ENCODE assay signal across 17 cellular contexts in the genomic region with DNA sequence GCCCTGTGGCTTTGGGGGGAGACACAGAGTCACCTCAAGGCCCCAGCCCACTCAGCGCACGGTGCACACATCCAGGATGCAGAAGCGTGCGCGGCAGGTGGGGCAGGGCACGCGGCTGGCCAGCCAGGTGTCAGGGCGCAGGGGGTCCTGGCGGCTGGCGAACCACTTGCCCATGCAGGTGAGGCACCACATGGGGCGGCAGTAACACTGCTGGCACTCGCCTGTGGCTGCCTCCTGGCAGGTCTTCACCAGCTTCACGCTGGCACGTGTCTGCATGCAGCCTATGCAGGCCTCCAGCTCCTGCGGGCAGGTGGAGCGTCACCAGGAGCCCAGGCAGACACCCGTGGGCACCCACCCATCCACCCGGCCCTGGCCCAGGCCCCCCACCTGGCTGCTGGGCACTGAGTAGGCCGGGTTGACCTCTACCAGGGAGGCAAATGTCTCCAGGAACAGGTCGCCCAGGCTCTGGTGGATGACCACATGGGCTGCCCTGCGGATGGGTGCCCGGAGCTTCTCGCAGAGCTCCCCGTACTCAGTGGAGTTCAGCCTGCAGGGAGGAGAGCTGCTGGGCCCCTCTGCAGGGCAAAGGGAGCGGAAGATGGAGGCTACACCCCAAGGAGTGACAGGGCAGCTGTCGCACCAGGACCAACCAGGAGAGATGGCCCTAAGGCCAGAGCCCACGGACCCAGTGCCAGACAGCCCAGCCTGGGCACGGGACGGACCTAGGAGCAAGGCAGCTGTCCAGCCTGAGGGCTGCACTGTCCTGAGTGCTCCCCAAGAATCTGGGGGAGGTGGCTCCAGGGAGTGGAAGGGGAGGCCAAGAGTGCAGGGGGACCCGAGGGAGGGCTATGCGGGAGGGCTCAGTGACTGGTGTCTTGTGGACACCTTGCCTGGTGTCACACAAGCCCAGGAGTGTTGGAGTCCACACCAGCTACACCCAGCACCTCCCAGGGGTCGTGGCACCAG. TPM values are rescaled to one million over a fixed set of nuclear protein-coding genes. Genes with fewer than 3 reads are reported as not detected.
DNase-seq lines count a peak whose midpoint lies in the region; ATAC-seq, FAIRE-seq and TF ChIP-seq lines count a peak whose summit lies in the region.
"Had no signal": no experiment of that assay in that cellular context is flagged by ENCODE, and none has a peak within 500 bp of the region (broad histone marks: within the 10 kb centered on the region; RNA-seq: fewer than 3 reads in every experiment).

No MANE protein-coding gene starts in this region.

- FAIRE-seq in kidney (lab: Jason Lieb, UNC): no peak
- FAIRE-seq: bronchial epithelial cell had no signal

- no peak for TF ChIP-seq EP300 in esophagus muscularis mucosa (IDR thresholded peaks at IDR 0.05)

- H3K27ac ChIP-seq in right cardiac atrium (ENCODE audit: low read length) (no peak overlapping the region), kidney (ENCODE audit: low read depth in 2 of 2, low read length in 2 of 2) (peak overlapping the region in 1 of 2 donors; percentile 43), esophagus muscularis mucosa (replicated peaks in 1 of 4) (peak overlapping the region in 1 of 4 donors; percentile 10)

- TF ChIP-seq CTCF in kidney (IDR thresholded peaks at IDR 0.05; ENCODE audit: borderline replicate concordance, extremely low read depth, insufficient read depth) (no peak), esophagus muscularis mucosa (IDR thresholded peaks at IDR 0.05) (no peak)

- intact Hi-C loops in Right ventricle myocardium superior (cut with DNase I): loop anchor here (10.0 kb wide), 1 partner anchor 373 kb away; the partner anchor contains the start of gene UVSSA
- intact Hi-C loops in right cardiac atrium (cut with DNase I): no loop called here
- intact Hi-C loops in kidney (cut with DNase I): no loop called here
- intact Hi-C loops in esophagus muscularis mucosa (cut with DNase I): no loop called here

- no peak for TF ChIP-seq POLR2A in esophagus muscularis mucosa (IDR thresholded peaks at IDR 0.05; ENCODE audit: low read depth)

- H3K4me3 ChIP-seq in right cardiac atrium (ENCODE audit: low read length) (no peak overlapping the region), kidney (ENCODE audit: low read length in 2 of 2) (no peak overlapping the region), esophagus muscularis mucosa (no peak overlapping the region)
- H3K4me3 ChIP-seq: right atrium auricular region had no signal

- H3K27me3 ChIP-seq in right cardiac atrium (ENCODE audit: control insufficient read depth, insufficient read depth): no peaks in the 10 kb centered on the region
- H3K27me3 ChIP-seq in esophagus muscularis mucosa: no peaks in the 10 kb centered on the region
- H3K27me3 ChIP-seq: right atrium auricular region had no signal

- H3K36me3 ChIP-seq in kidney (ENCODE audit: control insufficient read depth in 1 of 2, insufficient read depth in 2 of 2, low read length in 2 of 2): no peaks in the 10 kb centered on the region
- H3K36me3 ChIP-seq in esophagus muscularis mucosa: peaks cover 20 to 35% (median 27%) of the 10 kb centered on the region in 4 donors

- H3K4me1 ChIP-seq in right cardiac atrium (ENCODE audit: control insufficient read depth, insufficient read depth, low read length) (peaks cover 5% of the 10 kb centered on the region), kidney (ENCODE audit: control insufficient read depth in 1 of 2, insufficient read depth in 1 of 2, low read depth in 1 of 2, low read length in 2 of 2) (peaks cover 0 to 34% of the 10 kb centered on the region in 2 donors), esophagus muscularis mucosa (peaks cover 45 to 84% (median 71%) of the 10 kb centered on the region in 4 donors)

- no peak overlapping the region for H3K9ac ChIP-seq in kidney (ENCODE audit: low read length in 2 of 2)

- peak; percentile 32 for DNase-seq in Right ventricle myocardium superior
- DNase-seq in right cardiac atrium: no peak
- DNase-seq in NCI-H345 treated with DMSO at 0.1 percent for 48 hours (lab: John Stamatoyannopoulos, UW; ENCODE audit: unreplicated experiment): peak; percentile 57
- peak; percentile 73 for DNase-seq in kidney
- DNase-seq in NCI-H82 (lab: John Stamatoyannopoulos, UW): no peak
- no peak for DNase-seq in esophagus muscularis mucosa (ENCODE audit: extremely low spot score)
- DNase-seq in inferior parietal cortex (ENCODE audit: extremely low spot score): no peak
- DNase-seq in HK-2 (ENCODE audit: unreplicated experiment): no peak
- DNase-seq: activated CD4-positive, alpha-beta T cell treated with anti-CD3 and anti-CD28 coated beads for 1 hour; effector CD8-positive, alpha-beta T cell; GOT3; IMR-90; RPMI8226; stimulated activated CD4-positive, alpha-beta T cell treated with anti-CD3 and anti-CD28 coated beads, Interleukin-1b, Interleukin-23, amount 100 ng/mL, for 48 hours; T-helper 17 cell had no signal

- ATAC-seq in Right ventricle myocardium superior (ENCODE audit: poor library complexity) (no peak), right cardiac atrium (no peak)
- ATAC-seq: T-helper 17 cell had no signal

- H3K9me3 ChIP-seq in right cardiac atrium (ENCODE audit: control insufficient read depth, low read length): no peaks in the 10 kb centered on the region
- no peaks in the 10 kb centered on the region for H3K9me3 ChIP-seq in kidney (ENCODE audit: control insufficient read depth in 1 of 2, low read length in 2 of 2)
- H3K9me3 ChIP-seq in esophagus muscularis mucosa: no peaks in the 10 kb centered on the region
- H3K9me3 ChIP-seq: right atrium auricular region had no signal

- WGBS in right cardiac atrium: 92% methylated on average over 32 of the region's 32 CpGs
- 85% methylated on average over 11 of the region's 32 CpGs for WGBS in esophagus muscularis mucosa

RNA-seq across cellular contexts. Expression of gene TMEM129, which starts 3.7 kb away (rescaled TPM):
- total RNA-seq in Right ventricle myocardium superior (28.6 TPM), right cardiac atrium (10 to 100 TPM; 43.0 to 59.2 (median 48.0) TPM), kidney (48.2 TPM), esophagus muscularis mucosa (100 to 1,000 TPM in 1 of 4 donors, 10 to 100 TPM in 3; 59.3 to 101 (median 72.6) TPM)
- polyA plus RNA-seq in right cardiac atrium (59.1 TPM), kidney (ENCODE audit: insufficient read depth, low read depth, low replicate concordance) (60.0 TPM)

RNA-seq across cellular contexts. Expression of gene TACC3, which starts 3.9 kb away (rescaled TPM):
- total RNA-seq in Right ventricle myocardium superior (7.0 TPM), right cardiac atrium (10 to 100 TPM in 1 of 4 donors, 1 to 10 TPM in 3; 4.1 to 10.8 (median 6.5) TPM), kidney (12.2 TPM), esophagus muscularis mucosa (1 to 10 TPM; 2.5 to 8.8 (median 5.8) TPM)
- polyA plus RNA-seq in right cardiac atrium (6.3 TPM), kidney (ENCODE audit: insufficient read depth, low read depth, low replicate concordance) (4.9 TPM)

RNA-seq across cellular contexts. Expression of gene SLBP, which starts 5.3 kb away (rescaled TPM):
- total RNA-seq in Right ventricle myocardium superior: 12.6 TPM
- 10 to 100 TPM; 13.4 to 16.1 (median 14.8) TPM for total RNA-seq in right cardiac atrium
- 12.2 TPM for polyA plus RNA-seq in right cardiac atrium
- total RNA-seq in kidney: 30.7 TPM
- polyA plus RNA-seq in kidney (ENCODE audit: insufficient read depth, low read depth, low replicate concordance): 42.8 TPM
- total RNA-seq in esophagus muscularis mucosa: 10 to 100 TPM; 41.5 to 56.1 (median 45.5) TPM

RNA-seq across cellular contexts. Expression of gene FAM53A, which starts 33.3 kb away (rescaled TPM):
- total RNA-seq in Right ventricle myocardium superior (1.0 TPM), right cardiac atrium (1 to 10 TPM; 1.1 to 1.6 (median 1.1) TPM), kidney (2.9 TPM), esophagus muscularis mucosa (10 to 100 TPM in 1 of 4 donors, 1 to 10 TPM in 3; 5.2 to 13.3 (median 8.9) TPM)
- polyA plus RNA-seq in right cardiac atrium (1.4 TPM), kidney (ENCODE audit: insufficient read depth, low read depth, low replicate concordance) (1.2 TPM)

Comparison
In these comparisons a context has a peak if more than half of its experiments do, and no peak if none do; other contexts are left out.
1. DNase-seq: peak in Right ventricle myocardium superior (single experiment), NCI-H345 treated with DMSO at 0.1 percent for 48 hours (single experiment) and kidney (single experiment); none in right cardiac atrium (0 of 3), NCI-H82 (single experiment), esophagus muscularis mucosa (single experiment), inferior parietal cortex (single experiment) and HK-2 (single experiment).